Comparison of ENCODE assay signal across 1 cellular context in the genomic region with DNA sequence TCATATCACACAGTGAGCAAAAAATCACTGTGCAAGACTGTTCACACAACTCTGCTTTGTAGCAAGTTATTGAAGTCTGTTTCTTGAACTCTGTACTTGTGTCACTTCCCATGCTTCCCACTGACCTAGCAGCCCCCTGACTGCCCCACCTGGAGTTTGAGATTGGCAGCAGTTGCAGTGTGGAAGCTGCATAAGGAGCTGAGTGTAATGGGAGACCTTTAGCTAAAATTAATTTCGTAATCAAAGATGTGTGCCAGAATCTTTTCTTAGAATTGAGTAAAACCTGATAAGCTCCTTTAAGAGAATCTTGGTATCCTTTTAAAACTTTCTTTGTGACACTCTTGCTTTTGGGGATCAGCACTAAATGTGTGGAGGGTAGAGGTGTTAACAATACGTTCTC.
TF ChIP-seq lines count a peak whose summit lies in the region.

No MANE protein-coding gene starts in this region.

TF ChIP-seq in HEK293, 187 proteins besides CTCF, POLR2A, EP300 and RAD21:
- TF ChIP-seq PRDM1 (tag by site-specific recombination; IDR thresholded peaks at IDR 0.05) (peak; percentile 45), SP7 (tag by site-specific recombination; IDR thresholded peaks at IDR 0.05) (no peak)
